Comparison of ENCODE assay signal across 17 cellular contexts in genomic region chr17:81457917-81458555, GRCh38.
"Had no signal": no experiment of that assay in that cellular context is flagged by ENCODE, and none has a peak within 500 bp of the region (broad histone marks: within the 10 kb centered on the region; RNA-seq: fewer than 3 reads in every experiment).

No MANE protein-coding gene starts in this region.

- DNase-seq: activated B cell treated with CpG ODN at 0.5 μM for 24 hours; activated CD4-positive, alpha-beta T cell treated with anti-CD3 and anti-CD28 coated beads, Interleukin-2, amount 10 ng/mL, durations not matched to agents 24 days and 14 days; activated naive CD4-positive, alpha-beta T cell treated with Interleukin-2 at 50 U/mL for 16 hours; activated naive CD8-positive, alpha-beta T cell treated with anti-CD3 and anti-CD28 coated beads, Interleukin-2, amount 50 U/mL, for 24 hours; aorta; cerebellar nuclear complex; effector memory CD4-positive, alpha-beta T cell; foreskin fibroblast; hippocampal formation; left ventricle myocardium superior; occipital lobe; stimulated activated CD4-positive, alpha-beta T cell treated with anti-CD3 and anti-CD28 coated beads, Interleukin-4, amount 100 ng/mL, for 4 hours; stimulated activated CD8-positive, alpha-beta memory T cell treated with anti-CD3 and anti-CD28 coated beads, Interleukin-4, amount 100 ng/mL, for 48 hours; stimulated activated naive CD4-positive, alpha-beta T cell treated with Interleukin-2 at 50 U/mL for 16 hours; substantia nigra had no signal

- H3K36me3 ChIP-seq: vagina had no signal

- H3K27ac ChIP-seq: tibial nerve, vagina had no signal

- H3K27me3 ChIP-seq: tibial nerve, vagina had no signal

- H3K4me3 ChIP-seq: tibial nerve, vagina had no signal

- H3K9me3 ChIP-seq: tibial nerve, vagina had no signal

- H3K4me1 ChIP-seq: tibial nerve, vagina had no signal

- ATAC-seq: activated naive CD8-positive, alpha-beta T cell treated with anti-CD3 and anti-CD28 coated beads, Interleukin-2, amount 50 U/mL, for 24 hours; left ventricle myocardium superior had no signal
